In genomic region chr18:59488899-59489298, GRCh38 we compare ENCODE assay signal across 21 cellular contexts.
DNase-seq lines count a peak whose midpoint lies in the region; ATAC-seq and TF ChIP-seq lines count a peak whose summit lies in the region.
"Had no signal": no experiment of that assay in that cellular context is flagged by ENCODE, and none has a peak within 500 bp of the region (broad histone marks: within the 10 kb centered on the region; RNA-seq: fewer than 3 reads in every experiment).

No MANE protein-coding gene starts in this region.

- TF ChIP-seq POLR2A in NB4 (IDR thresholded peaks at IDR 0.05; ENCODE audit: extremely low read depth, insufficient read length): no peak

- no peak overlapping the region for H3K27ac Mint-ChIP-seq in mesothelial cell of epicardium

- no peak overlapping the region for H3K4me3 Mint-ChIP-seq in mesothelial cell of epicardium

- H3K4me1 Mint-ChIP-seq in mesothelial cell of epicardium: peaks cover 39% of the 10 kb centered on the region

- H3K27me3 Mint-ChIP-seq in mesothelial cell of epicardium (ENCODE audit: low read depth): no peaks in the 10 kb centered on the region

- H3K4me3 ChIP-seq in NB4 (ENCODE audit: low read depth, low read length): no peak overlapping the region
- H3K4me3 ChIP-seq: colonic mucosa, GM23248, uterus had no signal

- ATAC-seq in GM19043 (IDR thresholded peaks at IDR 0.05; ENCODE audit: low read depth, unreplicated experiment) (peak; percentile 76), HG02943 (IDR thresholded peaks at IDR 0.05; ENCODE audit: low read depth, unreplicated experiment) (peak; percentile 62)
- ATAC-seq: sciatic nerve had no signal

- DNase-seq in GM10266 (ENCODE audit: extremely low spot score) (peak; percentile 18), NB4 (ENCODE audit: low read depth) (peak; percentile 1), mesothelial cell of epicardium (ENCODE audit: low spot score in 2 of 2, unreplicated experiment in 2 of 2) (no peak), superior temporal gyrus (ENCODE audit: extremely low spot score) (no peak)
- no peak for DNase-seq in stimulated activated naive CD4-positive, alpha-beta T cell (lab: John Stamatoyannopoulos, UW)
- no peak for DNase-seq in activated effector memory CD4-positive, alpha-beta T cell treated with anti-CD3 and anti-CD28 coated beads, Interleukin-2, amount 50 U/mL, for 16 hours
- DNase-seq: ACHN; activated CD8-positive, alpha-beta memory T cell treated with anti-CD3 and anti-CD28 coated beads for 24 hours; activated gamma-delta T cell; aorta; Caco-2; colonic mucosa; GM23248; NCI-H2081; NCI-H774; nucleus accumbens; stimulated activated CD4-positive, alpha-beta T cell treated with anti-CD3 and anti-CD28 coated beads, Interleukin-4, amount 100 ng/mL, for 1 hour; uterus had no signal

- TF ChIP-seq CTCF in GM10266 (IDR thresholded peaks at IDR 0.05; ENCODE audit: control insufficient read depth, insufficient read depth, low read depth, missing control alignments): no peak
- TF ChIP-seq CTCF in NB4 (IDR thresholded peaks at IDR 0.05; ENCODE audit: low read depth, low read length): no peak
- TF ChIP-seq CTCF in mesothelial cell of epicardium (IDR thresholded peaks at IDR 0.05; ENCODE audit: unreplicated experiment): no peak

- H3K36me3 Mint-ChIP-seq in mesothelial cell of epicardium: peaks cover 9% of the 10 kb centered on the region

- peaks cover 11% of the 10 kb centered on the region for H3K9me3 Mint-ChIP-seq in mesothelial cell of epicardium

Comparison
In these comparisons a context has a peak if more than half of its experiments do, and no peak if none do; other contexts are left out.
1. DNase-seq: peak in GM10266 (single experiment) and NB4 (single experiment); none in stimulated activated naive CD4-positive, alpha-beta T cell (0 of 6), activated effector memory CD4-positive, alpha-beta T cell treated with anti-CD3 and anti-CD28 coated beads, Interleukin-2, amount 50 U/mL, for 16 hours (single experiment), mesothelial cell of epicardium (0 of 2) and superior temporal gyrus (single experiment).